ENCODE assay signal across 2 cellular contexts in the genomic region with DNA sequence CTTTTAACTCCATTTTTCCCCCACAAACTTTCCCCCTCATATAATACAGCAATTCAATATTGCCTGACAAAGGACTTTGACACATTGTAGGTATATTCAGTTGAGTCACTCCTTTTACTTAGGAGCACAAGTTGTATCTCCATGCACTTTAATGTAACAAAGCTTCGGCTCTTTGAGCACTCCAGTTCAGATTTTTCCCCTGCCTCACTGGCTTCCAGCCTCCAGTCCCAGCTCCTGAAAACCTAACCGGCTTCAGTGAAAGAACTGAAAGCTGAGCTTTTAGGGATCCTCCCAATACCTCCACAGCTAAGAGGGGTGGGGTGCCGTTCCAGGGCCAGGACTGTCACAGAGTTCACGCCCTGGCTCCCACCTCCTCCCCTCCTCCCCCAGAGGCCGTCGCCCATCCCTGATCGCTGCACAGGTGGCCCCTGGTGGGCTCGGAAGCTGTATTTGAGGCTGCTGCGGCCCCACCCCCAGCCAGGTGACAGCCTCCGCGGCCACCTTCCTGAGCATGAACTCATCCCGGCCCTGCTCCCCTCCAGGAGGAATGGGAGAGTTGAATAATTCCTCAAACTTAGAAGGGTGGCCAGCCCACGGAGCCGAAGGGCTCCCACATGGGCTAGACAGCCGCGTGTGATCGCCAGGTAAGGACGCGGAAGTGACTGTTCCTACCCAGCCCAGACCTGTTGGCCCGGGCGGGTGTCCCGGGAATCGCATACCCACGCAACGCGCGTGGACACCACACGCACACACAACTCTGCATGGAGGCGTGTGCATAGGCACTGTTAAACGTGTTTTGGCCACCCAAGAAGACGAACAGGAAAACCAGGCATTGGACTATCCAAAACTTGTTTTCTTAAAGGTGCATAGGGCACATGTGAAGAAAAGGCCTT.
TF ChIP-seq lines count a peak whose summit lies in the region.

No MANE protein-coding gene starts in this region.

TF ChIP-seq in neural cell, 6 proteins besides CTCF, POLR2A, EP300 and RAD21 (continued from another document):
- TF ChIP-seq, protein P1, sequence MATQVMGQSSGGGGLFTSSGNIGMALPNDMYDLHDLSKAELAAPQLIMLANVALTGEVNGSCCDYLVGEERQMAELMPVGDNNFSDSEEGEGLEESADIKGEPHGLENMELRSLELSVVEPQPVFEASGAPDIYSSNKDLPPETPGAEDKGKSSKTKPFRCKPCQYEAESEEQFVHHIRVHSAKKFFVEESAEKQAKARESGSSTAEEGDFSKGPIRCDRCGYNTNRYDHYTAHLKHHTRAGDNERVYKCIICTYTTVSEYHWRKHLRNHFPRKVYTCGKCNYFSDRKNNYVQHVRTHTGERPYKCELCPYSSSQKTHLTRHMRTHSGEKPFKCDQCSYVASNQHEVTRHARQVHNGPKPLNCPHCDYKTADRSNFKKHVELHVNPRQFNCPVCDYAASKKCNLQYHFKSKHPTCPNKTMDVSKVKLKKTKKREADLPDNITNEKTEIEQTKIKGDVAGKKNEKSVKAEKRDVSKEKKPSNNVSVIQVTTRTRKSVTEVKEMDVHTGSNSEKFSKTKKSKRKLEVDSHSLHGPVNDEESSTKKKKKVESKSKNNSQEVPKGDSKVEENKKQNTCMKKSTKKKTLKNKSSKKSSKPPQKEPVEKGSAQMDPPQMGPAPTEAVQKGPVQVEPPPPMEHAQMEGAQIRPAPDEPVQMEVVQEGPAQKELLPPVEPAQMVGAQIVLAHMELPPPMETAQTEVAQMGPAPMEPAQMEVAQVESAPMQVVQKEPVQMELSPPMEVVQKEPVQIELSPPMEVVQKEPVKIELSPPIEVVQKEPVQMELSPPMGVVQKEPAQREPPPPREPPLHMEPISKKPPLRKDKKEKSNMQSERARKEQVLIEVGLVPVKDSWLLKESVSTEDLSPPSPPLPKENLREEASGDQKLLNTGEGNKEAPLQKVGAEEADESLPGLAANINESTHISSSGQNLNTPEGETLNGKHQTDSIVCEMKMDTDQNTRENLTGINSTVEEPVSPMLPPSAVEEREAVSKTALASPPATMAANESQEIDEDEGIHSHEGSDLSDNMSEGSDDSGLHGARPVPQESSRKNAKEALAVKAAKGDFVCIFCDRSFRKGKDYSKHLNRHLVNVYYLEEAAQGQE (IDR thresholded peaks at IDR 0.05; ENCODE audit: borderline replicate concordance), result no peak
- no peak for TF ChIP-seq MXI1 (conservative IDR thresholded peaks at IDR 0.05; ENCODE audit: poor library complexity, severe bottlenecking)
- TF ChIP-seq SMC3 (conservative IDR thresholded peaks at IDR 0.05; ENCODE audit: poor library complexity), result no peak

TF ChIP-seq in HEK293T, 16 proteins besides CTCF, POLR2A, EP300 and RAD21 (continued from another document):
- no peak for TF ChIP-seq TARDBP (IDR thresholded peaks at IDR 0.05)
- TF ChIP-seq SP1 (IDR thresholded peaks at IDR 0.05), result no peak
- TF ChIP-seq ZNF384 (IDR thresholded peaks at IDR 0.05), result no peak
- TF ChIP-seq ELF4 (IDR thresholded peaks at IDR 0.05), result no peak
